ENCODE assay signal across 6 cellular contexts in genomic region chr11:65559951-65560537, GRCh38. TPM values are rescaled to one million over a fixed set of nuclear protein-coding genes. Genes with fewer than 3 reads are reported as not detected.
DNase-seq lines count a peak whose midpoint lies in the region; ATAC-seq and TF ChIP-seq lines count a peak whose summit lies in the region.

No MANE protein-coding gene starts in this region.

- peak; percentile 20 for ATAC-seq in esophagus mucosa
- no peak for ATAC-seq in GM19452 (IDR thresholded peaks at IDR 0.05; ENCODE audit: unreplicated experiment)

- no peak for DNase-seq in AG04450 (ENCODE audit: low read depth, low spot score)
- peak; percentile 71 to 83 for DNase-seq in NCI-H446 (lab: John Stamatoyannopoulos, UW)
- no peak for DNase-seq in kidney glomerular epithelial cell (lab: John Stamatoyannopoulos, UW)

- peak overlapping the region; percentile 12 to 42 for H3K9ac ChIP-seq in stomach smooth muscle (ENCODE audit: low read length in 2 of 2)

- no peaks in the 10 kb centered on the region for H3K36me3 ChIP-seq in stomach smooth muscle (ENCODE audit: control insufficient read depth in 2 of 2, insufficient read depth in 2 of 2, low read length in 2 of 2)

- CTCF ChIA-PET in AG04450 (lab: Charles Lee) = interaction anchor here (0.7 to 3.0 kb wide), 6 partner anchors 8 to 169 kb away, joined by 3 to 28 read pairs (median 6); partner anchors contain the start of genes FAM89B and ZNRD2

- H3K27ac ChIP-seq in AG04450 (ENCODE audit: low read depth, low read length) (peak overlapping the region; percentile 34), stomach smooth muscle (ENCODE audit: low read length) (peak overlapping the region; percentile 97)

- H3K4me1 ChIP-seq in stomach smooth muscle (ENCODE audit: control insufficient read depth, insufficient read depth, low read length) = peaks cover 53% of the 10 kb centered on the region

- H3K27me3 ChIP-seq in AG04450 (ENCODE audit: control insufficient read depth, insufficient read depth, low read length) (no peaks in the 10 kb centered on the region), stomach smooth muscle (ENCODE audit: control insufficient read depth in 1 of 2, insufficient read depth in 2 of 2, low read length in 2 of 2) (no peaks in the 10 kb centered on the region)

- no peaks in the 10 kb centered on the region for H3K9me3 ChIP-seq in AG04450 (ENCODE audit: control insufficient read depth, insufficient read depth, low read length)
- H3K9me3 ChIP-seq in stomach smooth muscle (ENCODE audit: control insufficient read depth in 2 of 2, low read length in 2 of 2) = no peaks in the 10 kb centered on the region

- TF ChIP-seq CTCF in AG04450 (IDR thresholded peaks at IDR 0.05; ENCODE audit: low read depth, low read length) = no peak

- POLR2A ChIA-PET in AG04450 (lab: Yijun Ruan, JAX) = interaction anchor here (0.6 to 2.3 kb wide), 6 partner anchors 10 to 293 kb away, joined by 3 to 8 read pairs (median 4); partner anchors contain the start of genes NEAT1 and ZNRD2

- H3K4me3 ChIP-seq in AG04450 (ENCODE audit: low read depth, low read length) (no peak overlapping the region), stomach smooth muscle (ENCODE audit: low read length in 2 of 2) (peak overlapping the region in 1 of 2 donors; percentile 8)

RNA-seq across cellular contexts. Expression of gene LTBP3, which starts 1.9 kb away (rescaled TPM):
- 25.3 and 49.2 TPM in 2 replicates for polyA plus RNA-seq in AG04450 (2011; rRNA removed)
- polyA minus RNA-seq in AG04450 (2011; rRNA and poly(A)+ RNA removed) = 17.7 and 25.7 TPM in 2 replicates
- total RNA-seq in esophagus mucosa = 20.9 TPM

RNA-seq across cellular contexts. Expression of gene ZNRD2, which starts 10.2 kb away (rescaled TPM):
- polyA plus RNA-seq in AG04450 (2011; rRNA removed) = 23.5 and 44.3 TPM in 2 replicates
- polyA minus RNA-seq in AG04450 (2011; rRNA and poly(A)+ RNA removed) = 6.1 and 6.3 TPM in 2 replicates
- 31.8 TPM for total RNA-seq in esophagus mucosa

RNA-seq across cellular contexts. Expression of gene FAM89B, which starts 12.3 kb away (rescaled TPM):
- polyA plus RNA-seq in AG04450 (2011; rRNA removed) = 28.8 and 40.8 TPM in 2 replicates
- polyA minus RNA-seq in AG04450 (2011; rRNA and poly(A)+ RNA removed) = 16.5 and 25.0 TPM in 2 replicates
- total RNA-seq in esophagus mucosa = 25.9 TPM

RNA-seq across cellular contexts. Expression of gene EHBP1L1, which starts 15.8 kb away (rescaled TPM):
- polyA plus RNA-seq in AG04450 (2011; rRNA removed) = 11.3 and 15.2 TPM in 2 replicates
- 11.4 and 14.3 TPM in 2 replicates for polyA minus RNA-seq in AG04450 (2011; rRNA and poly(A)+ RNA removed)
- total RNA-seq in esophagus mucosa = 52.6 TPM

RNA-seq across cellular contexts. Expression of gene SCYL1, which starts 35.2 kb away (rescaled TPM):
- polyA plus RNA-seq in AG04450 (2011; rRNA removed) = 60.9 and 90.0 TPM in 2 replicates
- 55.8 and 101 TPM in 2 replicates for polyA minus RNA-seq in AG04450 (2011; rRNA and poly(A)+ RNA removed)
- 36.7 TPM for total RNA-seq in esophagus mucosa

Comparison
In these comparisons a context has a peak if more than half of its experiments do, and no peak if none do; other contexts are left out.
1. DNase-seq: peak in NCI-H446 (2 of 2); none in AG04450 (single experiment) and kidney glomerular epithelial cell (single experiment).